Comparison of ENCODE assay signal across 8 cellular contexts in genomic region chr12:92899388-92900001, GRCh38. TPM values are rescaled to one million over a fixed set of nuclear protein-coding genes. Genes with fewer than 3 reads are reported as not detected.
DNase-seq lines count a peak whose midpoint lies in the region; ATAC-seq and TF ChIP-seq lines count a peak whose summit lies in the region.

No MANE protein-coding gene starts in this region.

- ATAC-seq in lower lobe of right lung: peak; percentile 87

- peaks cover 24% of the 10 kb centered on the region for H3K4me1 ChIP-seq in lower lobe of right lung

- H3K9me3 ChIP-seq in lower lobe of right lung: no peaks in the 10 kb centered on the region

- H3K27me3 ChIP-seq in lower lobe of right lung (ENCODE audit: low read depth): no peaks in the 10 kb centered on the region

- peak; percentile 21 for DNase-seq in 8988T
- DNase-seq in HuH-7.5 (ENCODE audit: low spot score): peak; percentile 24
- DNase-seq in coronary artery (ENCODE audit: low spot score): peak; percentile 92
- DNase-seq in lower lobe of right lung: no peak
- DNase-seq in ureter (ENCODE audit: low spot score): peak; percentile 74
- no peak for DNase-seq in NCI-H187 treated with DMSO at 0.1 percent for 48 hours (lab: John Stamatoyannopoulos, UW)
- DNase-seq in NCI-H345 (lab: John Stamatoyannopoulos, UW): no peak
- DNase-seq in SHP77 (lab: John Stamatoyannopoulos, UW): no peak

- intact Hi-C loops in lower lobe of right lung (cut with DNase I): no loop called here

- peak overlapping the region; percentile 80 to 85 for H3K27ac ChIP-seq in coronary artery
- H3K27ac ChIP-seq in lower lobe of right lung: peak overlapping the region; percentile 77

- peaks cover 6% of the 10 kb centered on the region for H3K36me3 ChIP-seq in lower lobe of right lung

- H3K4me3 ChIP-seq in coronary artery (peak overlapping the region; percentile 43), lower lobe of right lung (no peak overlapping the region)

- TF ChIP-seq CTCF in coronary artery (IDR thresholded peaks at IDR 0.05) (no peak), lower lobe of right lung (IDR thresholded peaks at IDR 0.05) (no peak)

RNA-seq across cellular contexts. Expression of gene EEA1, which starts 29.6 kb away (rescaled TPM):
- total RNA-seq in lower lobe of right lung (33.5 TPM), ureter (46.3 TPM)

Comparison
In these comparisons a context has a peak if more than half of its experiments do, and no peak if none do; other contexts are left out.
1. DNase-seq: peak in 8988T (single experiment), HuH-7.5 (single experiment), coronary artery (single experiment) and ureter (single experiment); none in lower lobe of right lung (single experiment), NCI-H187 treated with DMSO at 0.1 percent for 48 hours (single experiment), NCI-H345 (single experiment) and SHP77 (0 of 2).